ENCODE assay signal across 1 cellular context in genomic region chr13:65417953-65418352, GRCh38.
TF ChIP-seq lines count a peak whose summit lies in the region.

No MANE protein-coding gene starts in this region.

TF ChIP-seq in GM23338, 12 proteins besides CTCF, POLR2A, EP300 and RAD21:
- TF ChIP-seq REST (IDR thresholded peaks at IDR 0.05; ENCODE audit: unreplicated experiment): no peak
- no peak for TF ChIP-seq POLR2AphosphoS5 (IDR thresholded peaks at IDR 0.05; ENCODE audit: low read depth)
- TF ChIP-seq EZH2phosphoT487 (IDR thresholded peaks at IDR 0.05; ENCODE audit: unreplicated experiment): no peak
- no peak for TF ChIP-seq EZH2 (IDR thresholded peaks at IDR 0.05; ENCODE audit: low read depth, unreplicated experiment)
- TF ChIP-seq ZNF114 (CRISPR knock-in tag; IDR thresholded peaks at IDR 0.05): no peak
- TF ChIP-seq, protein P1, sequence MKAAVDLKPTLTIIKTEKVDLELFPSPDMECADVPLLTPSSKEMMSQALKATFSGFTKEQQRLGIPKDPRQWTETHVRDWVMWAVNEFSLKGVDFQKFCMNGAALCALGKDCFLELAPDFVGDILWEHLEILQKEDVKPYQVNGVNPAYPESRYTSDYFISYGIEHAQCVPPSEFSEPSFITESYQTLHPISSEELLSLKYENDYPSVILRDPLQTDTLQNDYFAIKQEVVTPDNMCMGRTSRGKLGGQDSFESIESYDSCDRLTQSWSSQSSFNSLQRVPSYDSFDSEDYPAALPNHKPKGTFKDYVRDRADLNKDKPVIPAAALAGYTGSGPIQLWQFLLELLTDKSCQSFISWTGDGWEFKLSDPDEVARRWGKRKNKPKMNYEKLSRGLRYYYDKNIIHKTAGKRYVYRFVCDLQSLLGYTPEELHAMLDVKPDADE (IDR thresholded peaks at IDR 0.05): no peak
- TF ChIP-seq, protein P2, sequence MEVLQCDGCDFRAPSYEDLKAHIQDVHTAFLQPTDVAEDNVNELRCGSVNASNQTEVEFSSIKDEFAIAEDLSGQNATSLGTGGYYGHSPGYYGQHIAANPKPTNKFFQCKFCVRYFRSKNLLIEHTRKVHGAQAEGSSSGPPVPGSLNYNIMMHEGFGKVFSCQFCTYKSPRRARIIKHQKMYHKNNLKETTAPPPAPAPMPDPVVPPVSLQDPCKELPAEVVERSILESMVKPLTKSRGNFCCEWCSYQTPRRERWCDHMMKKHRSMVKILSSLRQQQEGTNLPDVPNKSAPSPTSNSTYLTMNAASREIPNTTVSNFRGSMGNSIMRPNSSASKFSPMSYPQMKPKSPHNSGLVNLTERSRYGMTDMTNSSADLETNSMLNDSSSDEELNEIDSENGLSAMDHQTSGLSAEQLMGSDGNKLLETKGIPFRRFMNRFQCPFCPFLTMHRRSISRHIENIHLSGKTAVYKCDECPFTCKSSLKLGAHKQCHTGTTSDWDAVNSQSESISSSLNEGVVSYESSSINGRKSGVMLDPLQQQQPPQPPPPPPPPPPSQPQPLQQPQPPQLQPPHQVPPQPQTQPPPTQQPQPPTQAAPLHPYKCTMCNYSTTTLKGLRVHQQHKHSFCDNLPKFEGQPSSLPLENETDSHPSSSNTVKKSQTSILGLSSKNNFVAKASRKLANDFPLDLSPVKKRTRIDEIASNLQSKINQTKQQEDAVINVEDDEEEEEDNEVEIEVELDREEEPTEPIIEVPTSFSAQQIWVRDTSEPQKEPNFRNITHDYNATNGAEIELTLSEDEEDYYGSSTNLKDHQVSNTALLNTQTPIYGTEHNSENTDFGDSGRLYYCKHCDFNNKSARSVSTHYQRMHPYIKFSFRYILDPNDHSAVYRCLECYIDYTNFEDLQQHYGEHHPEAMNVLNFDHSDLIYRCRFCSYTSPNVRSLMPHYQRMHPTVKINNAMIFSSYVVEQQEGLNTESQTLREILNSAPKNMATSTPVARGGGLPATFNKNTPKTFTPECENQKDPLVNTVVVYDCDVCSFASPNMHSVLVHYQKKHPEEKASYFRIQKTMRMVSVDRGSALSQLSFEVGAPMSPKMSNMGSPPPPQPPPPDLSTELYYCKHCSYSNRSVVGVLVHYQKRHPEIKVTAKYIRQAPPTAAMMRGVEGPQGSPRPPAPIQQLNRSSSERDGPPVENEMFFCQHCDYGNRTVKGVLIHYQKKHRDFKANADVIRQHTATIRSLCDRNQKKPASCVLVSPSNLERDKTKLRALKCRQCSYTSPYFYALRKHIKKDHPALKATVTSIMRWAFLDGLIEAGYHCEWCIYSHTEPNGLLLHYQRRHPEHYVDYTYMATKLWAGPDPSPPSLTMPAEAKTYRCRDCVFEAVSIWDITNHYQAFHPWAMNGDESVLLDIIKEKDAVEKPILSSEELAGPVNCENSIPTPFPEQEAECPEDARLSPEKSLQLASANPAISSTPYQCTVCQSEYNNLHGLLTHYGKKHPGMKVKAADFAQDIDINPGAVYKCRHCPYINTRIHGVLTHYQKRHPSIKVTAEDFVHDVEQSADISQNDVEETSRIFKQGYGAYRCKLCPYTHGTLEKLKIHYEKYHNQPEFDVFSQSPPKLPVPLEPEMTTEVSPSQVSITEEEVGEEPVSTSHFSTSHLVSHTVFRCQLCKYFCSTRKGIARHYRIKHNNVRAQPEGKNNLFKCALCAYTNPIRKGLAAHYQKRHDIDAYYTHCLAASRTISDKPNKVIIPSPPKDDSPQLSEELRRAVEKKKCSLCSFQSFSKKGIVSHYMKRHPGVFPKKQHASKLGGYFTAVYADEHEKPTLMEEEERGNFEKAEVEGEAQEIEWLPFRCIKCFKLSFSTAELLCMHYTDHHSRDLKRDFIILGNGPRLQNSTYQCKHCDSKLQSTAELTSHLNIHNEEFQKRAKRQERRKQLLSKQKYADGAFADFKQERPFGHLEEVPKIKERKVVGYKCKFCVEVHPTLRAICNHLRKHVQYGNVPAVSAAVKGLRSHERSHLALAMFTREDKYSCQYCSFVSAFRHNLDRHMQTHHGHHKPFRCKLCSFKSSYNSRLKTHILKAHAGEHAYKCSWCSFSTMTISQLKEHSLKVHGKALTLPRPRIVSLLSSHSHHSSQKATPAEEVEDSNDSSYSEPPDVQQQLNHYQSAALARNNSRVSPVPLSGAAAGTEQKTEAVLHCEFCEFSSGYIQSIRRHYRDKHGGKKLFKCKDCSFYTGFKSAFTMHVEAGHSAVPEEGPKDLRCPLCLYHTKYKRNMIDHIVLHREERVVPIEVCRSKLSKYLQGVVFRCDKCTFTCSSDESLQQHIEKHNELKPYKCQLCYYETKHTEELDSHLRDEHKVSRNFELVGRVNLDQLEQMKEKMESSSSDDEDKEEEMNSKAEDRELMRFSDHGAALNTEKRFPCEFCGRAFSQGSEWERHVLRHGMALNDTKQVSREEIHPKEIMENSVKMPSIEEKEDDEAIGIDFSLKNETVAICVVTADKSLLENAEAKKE (CRISPR knock-in tag; IDR thresholded peaks at IDR 0.05): no peak
- TF ChIP-seq ZNF331 (CRISPR knock-in tag; IDR thresholded peaks at IDR 0.05; ENCODE audit: low read depth): no peak
